ENCODE assay signal across 10 cellular contexts in the genomic region with DNA sequence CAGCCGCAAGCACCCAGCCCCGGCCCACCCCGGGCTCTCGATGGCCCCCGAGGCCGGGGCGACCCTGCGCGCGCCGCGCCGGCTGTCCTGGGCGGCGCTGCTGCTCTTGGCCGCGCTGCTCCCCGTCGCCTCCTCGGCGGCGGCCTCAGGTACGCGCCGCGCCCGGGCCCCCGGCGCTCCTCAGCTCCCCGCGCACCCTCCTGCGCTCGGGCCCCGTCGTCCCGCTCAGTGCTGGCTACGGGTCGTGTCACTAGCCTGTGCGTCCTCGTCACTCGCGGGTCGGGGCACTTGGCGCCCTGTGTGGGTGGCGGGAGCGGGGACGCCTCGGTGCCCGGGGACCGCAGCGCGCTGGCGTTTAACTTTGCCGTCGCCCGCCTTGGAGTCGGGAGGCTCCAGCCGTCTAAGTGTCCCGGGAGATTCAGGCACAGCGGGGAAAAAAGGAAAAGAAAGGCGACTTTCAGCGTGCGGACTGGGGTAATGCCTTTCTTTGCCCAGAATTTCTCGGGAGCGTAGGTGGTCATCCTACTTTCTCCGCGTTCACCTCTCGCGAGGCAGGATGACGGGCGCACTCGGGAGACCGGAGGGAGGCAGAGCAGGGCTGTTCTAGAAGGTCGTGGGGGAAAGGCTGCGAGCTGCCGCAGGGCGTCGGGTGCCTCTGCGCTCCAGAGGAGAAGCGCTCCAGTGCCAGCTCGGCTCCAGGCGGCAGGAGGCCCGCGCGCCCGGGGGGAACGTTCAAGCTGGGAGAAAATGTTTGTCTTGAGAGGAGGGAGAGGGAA. TPM values are rescaled to one million over a fixed set of nuclear protein-coding genes. Genes with fewer than 3 reads are reported as not detected.
DNase-seq lines count a peak whose midpoint lies in the region; ATAC-seq, FAIRE-seq and TF ChIP-seq lines count a peak whose summit lies in the region.
"Had no signal": no experiment of that assay in that cellular context is flagged by ENCODE, and none has a peak within 500 bp of the region (broad histone marks: within the 10 kb centered on the region; RNA-seq: fewer than 3 reads in every experiment).

No MANE protein-coding gene starts in this region.

- H3K4me3 Mint-ChIP-seq in activated CD4-positive, alpha-beta T cell treated with anti-CD3 and anti-CD28 coated beads, Interleukin-2, amount 10 ng/mL, durations not matched to agents 7 days and 5 days, result peak overlapping the region; percentile 44
- H3K4me3 Mint-ChIP-seq in progenitor cell of endocrine pancreas (ENCODE audit: low read depth), result peak overlapping the region; percentile 65

- CTCF ChIA-PET in activated CD4-positive, alpha-beta T cell treated with anti-CD3 and anti-CD28 coated beads, Interleukin-2, amount 10 ng/mL, durations not matched to agents 7 days and 5 days (lab: Charles Lee), result interaction anchor here (1.3 kb wide), 1 partner anchor 160 kb away, joined by 3 read pairs; no protein-coding TSS in a partner anchor

- no peak overlapping the region for H3K27ac Mint-ChIP-seq in activated CD4-positive, alpha-beta T cell treated with anti-CD3 and anti-CD28 coated beads, Interleukin-2, amount 10 ng/mL, durations not matched to agents 7 days and 5 days
- H3K27ac Mint-ChIP-seq in progenitor cell of endocrine pancreas, result no peak overlapping the region

- DNase-seq in DMS114 treated with DMSO at 0.1 percent for 48 hours (lab: John Stamatoyannopoulos, UW; ENCODE audit: unreplicated experiment), result peak; percentile 17
- no peak for DNase-seq in activated CD4-positive, alpha-beta T cell treated with anti-CD3 and anti-CD28 coated beads, Interleukin-2, amount 10 ng/mL, durations not matched to agents 7 days and 5 days
- peak; percentile 31 for DNase-seq in fibroblast of the aortic adventitia (ENCODE audit: low read depth)
- DNase-seq in progenitor cell of endocrine pancreas (ENCODE audit: low spot score, unreplicated experiment), result peak; percentile 27
- DNase-seq in urothelium cell line (ENCODE audit: low spot score), result no peak
- no peak for DNase-seq in mucosa of gallbladder (ENCODE audit: low spot score)

- POLR2A ChIA-PET in activated CD4-positive, alpha-beta T cell treated with anti-CD3 and anti-CD28 coated beads, Interleukin-2, amount 10 ng/mL, durations not matched to agents 7 days and 5 days (lab: Charles Lee), result no interaction called here

- ATAC-seq in HG02588 (IDR thresholded peaks at IDR 0.05; ENCODE audit: unreplicated experiment) (peak; percentile 15), GM21423 (IDR thresholded peaks at IDR 0.05; ENCODE audit: unreplicated experiment) (no peak)

- no peak for FAIRE-seq in urothelium cell line (lab: Jason Lieb, UNC)
- FAIRE-seq: K562 had no signal

- peaks cover 26% of the 10 kb centered on the region for H3K4me1 Mint-ChIP-seq in activated CD4-positive, alpha-beta T cell treated with anti-CD3 and anti-CD28 coated beads, Interleukin-2, amount 10 ng/mL, durations not matched to agents 7 days and 5 days
- peaks cover 4% of the 10 kb centered on the region for H3K4me1 Mint-ChIP-seq in progenitor cell of endocrine pancreas (ENCODE audit: low read depth)

- no peaks in the 10 kb centered on the region for H3K36me3 Mint-ChIP-seq in activated CD4-positive, alpha-beta T cell treated with anti-CD3 and anti-CD28 coated beads, Interleukin-2, amount 10 ng/mL, durations not matched to agents 7 days and 5 days (ENCODE audit: low read depth)
- H3K36me3 Mint-ChIP-seq in progenitor cell of endocrine pancreas (ENCODE audit: insufficient read depth), result no peaks in the 10 kb centered on the region

- H3K4me3 ChIP-seq in fibroblast of the aortic adventitia (ENCODE audit: low read depth, low read length), result peak overlapping the region; percentile 37
- H3K4me3 ChIP-seq: K562 had no signal

- TF ChIP-seq CTCF in fibroblast of the aortic adventitia (IDR thresholded peaks at IDR 0.05; ENCODE audit: insufficient read depth, low read length) (no peak), progenitor cell of endocrine pancreas (IDR thresholded peaks at IDR 0.05; ENCODE audit: unreplicated experiment) (no peak)

- no peaks in the 10 kb centered on the region for H3K9me3 Mint-ChIP-seq in activated CD4-positive, alpha-beta T cell treated with anti-CD3 and anti-CD28 coated beads, Interleukin-2, amount 10 ng/mL, durations not matched to agents 7 days and 5 days
- no peaks in the 10 kb centered on the region for H3K9me3 Mint-ChIP-seq in progenitor cell of endocrine pancreas (ENCODE audit: low read depth)

- peaks cover 86% of the 10 kb centered on the region for H3K27me3 Mint-ChIP-seq in activated CD4-positive, alpha-beta T cell treated with anti-CD3 and anti-CD28 coated beads, Interleukin-2, amount 10 ng/mL, durations not matched to agents 7 days and 5 days
- peaks cover 92% of the 10 kb centered on the region for H3K27me3 Mint-ChIP-seq in progenitor cell of endocrine pancreas

RNA-seq across cellular contexts. Expression of gene FNDC1, which starts 0.5 kb away (rescaled TPM):
- total RNA-seq in activated CD4-positive, alpha-beta T cell treated with anti-CD3 and anti-CD28 coated beads, Interleukin-2, amount 10 ng/mL, durations not matched to agents 7 days and 5 days, result not detected
- 0.16 and 1.6 TPM in 2 replicates for total RNA-seq in fibroblast of the aortic adventitia (ENCODE audit: low replicate concordance)
- total RNA-seq in progenitor cell of endocrine pancreas, result 0.07 TPM in 1 of 2 replicates, not detected in the other
- total RNA-seq in mucosa of gallbladder, result 2.3 TPM
- total RNA-seq: K562, lung microvascular endothelial cell had no signal

Comparison
In these comparisons a context has a peak if more than half of its experiments do, and no peak if none do; other contexts are left out.
1. DNase-seq: peak in DMS114 treated with DMSO at 0.1 percent for 48 hours (single experiment), fibroblast of the aortic adventitia (single experiment) and progenitor cell of endocrine pancreas (single experiment); none in activated CD4-positive, alpha-beta T cell treated with anti-CD3 and anti-CD28 coated beads, Interleukin-2, amount 10 ng/mL, durations not matched to agents 7 days and 5 days (single experiment), urothelium cell line (single experiment) and mucosa of gallbladder (single experiment).